Comparison of ENCODE assay signal across 1 cellular context in genomic region chr10:58813573-58813972, GRCh38.
A peak's percentile ranks its signal among the peaks of the same experiment; 100 is the strongest.
TF ChIP-seq lines count a peak whose summit lies in the region.

No MANE protein-coding gene starts in this region.

TF ChIP-seq in HepG2, 621 proteins besides CTCF, POLR2A, EP300 and RAD21 (continued from another document and continues in another):
- TF ChIP-seq ZNF460 (CRISPR knock-in tag; IDR thresholded peaks at IDR 0.05; ENCODE audit: borderline replicate concordance) (no peak), HNF4A (CRISPR knock-in tag; IDR thresholded peaks at IDR 0.05) (peak; percentile 19; the same call in 1 of the 2 replicates), MIXL1 (CRISPR knock-in tag; IDR thresholded peaks at IDR 0.05) (no peak), SRF (IDR thresholded peaks at IDR 0.05; ENCODE audit: low read depth, low read length) (peak; percentile 68), SALL1 (CRISPR knock-in tag; IDR thresholded peaks at IDR 0.05) (peak; percentile 22; the same call in 1 of the 2 replicates), FOXP4 (CRISPR knock-in tag; IDR thresholded peaks at IDR 0.05) (0 out of 2 replicates have a peak, but pooled peaks have one; percentile 18), SKIL (CRISPR knock-in tag; IDR thresholded peaks at IDR 0.05; ENCODE audit: borderline replicate concordance) (no peak), FOXO4 (CRISPR knock-in tag; conservative IDR thresholded peaks at IDR 0.05) (no peak), BCL6 (CRISPR knock-in tag; IDR thresholded peaks at IDR 0.05) (0 out of 2 replicates have a peak, but pooled peaks have one; percentile 22), ZNF18 (CRISPR knock-in tag; IDR thresholded peaks at IDR 0.05; ENCODE audit: insufficient replicate concordance) (no peak), ISX (CRISPR knock-in tag; conservative IDR thresholded peaks at IDR 0.05) (no peak), ERF (CRISPR knock-in tag; IDR thresholded peaks at IDR 0.05) (no peak), ZFP90 (CRISPR knock-in tag; IDR thresholded peaks at IDR 0.05; ENCODE audit: borderline replicate concordance) (no peak), HOMEZ (CRISPR knock-in tag; IDR thresholded peaks at IDR 0.05; ENCODE audit: low read depth) (no peak), ZBTB46 (CRISPR knock-in tag; IDR thresholded peaks at IDR 0.05; ENCODE audit: borderline replicate concordance) (no peak), ZNF10 (CRISPR knock-in tag; IDR thresholded peaks at IDR 0.05; ENCODE audit: borderline replicate concordance, low read depth) (no peak), CBX5 (CRISPR knock-in tag; IDR thresholded peaks at IDR 0.05; ENCODE audit: borderline replicate concordance) (no peak), YEATS4 (CRISPR knock-in tag; IDR thresholded peaks at IDR 0.05; ENCODE audit: borderline replicate concordance) (no peak), SNRNP70 (IDR thresholded peaks at IDR 0.05; ENCODE audit: low read depth, low read length) (no peak), TOE1 (CRISPR knock-in tag; IDR thresholded peaks at IDR 0.05) (no peak), GMEB2 (CRISPR knock-in tag; IDR thresholded peaks at IDR 0.05; ENCODE audit: low read depth) (no peak), CBX1 (IDR thresholded peaks at IDR 0.05; ENCODE audit: low read depth) (no peak), EEA1 (CRISPR knock-in tag; IDR thresholded peaks at IDR 0.05; ENCODE audit: borderline replicate concordance) (no peak), FOXK1 (CRISPR knock-in tag; IDR thresholded peaks at IDR 0.05; ENCODE audit: borderline replicate concordance, low read depth) (no peak), NR2C2 (CRISPR knock-in tag; IDR thresholded peaks at IDR 0.05; ENCODE audit: borderline replicate concordance) (no peak), REPIN1 (CRISPR knock-in tag; IDR thresholded peaks at IDR 0.05; ENCODE audit: borderline replicate concordance, low read depth) (no peak), ZMYM4 (CRISPR knock-in tag; IDR thresholded peaks at IDR 0.05) (peak; percentile 62; the same call in 1 of the 2 replicates), ZNF883 (CRISPR knock-in tag; IDR thresholded peaks at IDR 0.05; ENCODE audit: not compliant biosample characterization) (no peak), IKZF4 (CRISPR knock-in tag; IDR thresholded peaks at IDR 0.05; ENCODE audit: borderline replicate concordance, low read depth, not compliant biosample characterization) (no peak), UBTF (CRISPR knock-in tag; IDR thresholded peaks at IDR 0.05) (no peak), ADNP (CRISPR knock-in tag; IDR thresholded peaks at IDR 0.05) (no peak), ZNF180 (CRISPR knock-in tag; IDR thresholded peaks at IDR 0.05; ENCODE audit: borderline replicate concordance, low read depth) (no peak), MAFK (conservative IDR thresholded peaks at IDR 0.05 in 1 of 2, IDR thresholded peaks at IDR 0.05 in 1 of 2; ENCODE audit: low read length in 2 of 2) (no peak), NCOR1 (IDR thresholded peaks at IDR 0.05; ENCODE audit: borderline replicate concordance, low read length) (no peak), ZNF326 (CRISPR knock-in tag; IDR thresholded peaks at IDR 0.05; ENCODE audit: borderline replicate concordance) (no peak), ATM (IDR thresholded peaks at IDR 0.05; ENCODE audit: borderline replicate concordance) (no peak), ZC3H4 (CRISPR knock-in tag; IDR thresholded peaks at IDR 0.05; ENCODE audit: borderline replicate concordance) (no peak), HNF1A (IDR thresholded peaks at IDR 0.05; ENCODE audit: low read depth) (no peak), HNF1A (CRISPR knock-in tag; IDR thresholded peaks at IDR 0.05; ENCODE audit: borderline replicate concordance) (no peak), ZNF878 (CRISPR knock-in tag; IDR thresholded peaks at IDR 0.05) (no peak), FOXP1 (IDR thresholded peaks at IDR 0.05) (no peak), FOXP1 (CRISPR knock-in tag; IDR thresholded peaks at IDR 0.05) (peak; percentile 41; the same call in 1 of the 2 replicates), ZNF724P (CRISPR knock-in tag; IDR thresholded peaks at IDR 0.05; ENCODE audit: borderline replicate concordance) (no peak), ZNF784 (CRISPR knock-in tag; IDR thresholded peaks at IDR 0.05; ENCODE audit: borderline replicate concordance) (no peak)
